9 cellular contexts compared by ENCODE assay signal in genomic region chr15:70974004-70974832, GRCh38.
DNase-seq lines count a peak whose midpoint lies in the region; ATAC-seq, FAIRE-seq and TF ChIP-seq lines count a peak whose summit lies in the region.
"Had no signal": no experiment of that assay in that cellular context is flagged by ENCODE, and none has a peak within 500 bp of the region (broad histone marks: within the 10 kb centered on the region; RNA-seq: fewer than 3 reads in every experiment).

No MANE protein-coding gene starts in this region.

- WGBS in esophagus squamous epithelium, 2 donors, result 29 to 41% methylated on average over 5 of the region's 5 CpGs
- 67 to 78% (median 68%) methylated on average over 5 of the region's 5 CpGs for WGBS in small intestine, 3 donors

- H3K9me3 ChIP-seq in esophagus squamous epithelium, result peaks cover 0 to 3% (median 0%) of the 10 kb centered on the region in 3 donors
- no peaks in the 10 kb centered on the region for H3K9me3 ChIP-seq in small intestine (ENCODE audit: control insufficient read depth, low read depth)

- H3K36me3 ChIP-seq in esophagus squamous epithelium (no peaks in the 10 kb centered on the region), small intestine (ENCODE audit: control insufficient read depth in 2 of 2, insufficient read depth in 2 of 2, low read length in 2 of 2) (no peaks in the 10 kb centered on the region)
- H3K36me3 ChIP-seq: BLaER1 had no signal

- peak in 4 of 6 experiments; percentile 26 to 60 (median 45) for TF ChIP-seq CTCF in esophagus squamous epithelium (IDR thresholded peaks at IDR 0.05)

- H3K4me1 ChIP-seq in esophagus squamous epithelium (peaks cover 0 to 5% (median 0%) of the 10 kb centered on the region in 3 donors), small intestine (ENCODE audit: control insufficient read depth in 2 of 2, insufficient read depth in 1 of 2, low read depth in 1 of 2, low read length in 1 of 2) (no peaks in the 10 kb centered on the region)

- DNase-seq in NCI-H748 (lab: John Stamatoyannopoulos, UW; ENCODE audit: unreplicated experiment), result peak; percentile 11
- no peak for DNase-seq in NCI-H748 treated with DMSO at 0.1 percent for 48 hours (lab: John Stamatoyannopoulos, UW)
- DNase-seq in OCI-M1 (lab: John Stamatoyannopoulos, UW), result peak; percentile 52
- no peak for DNase-seq in esophagus squamous epithelium (lab: John Stamatoyannopoulos, UW)
- peak; percentile 19 for DNase-seq in small intestine
- no peak for DNase-seq in T-helper 9 cell
- no peak for DNase-seq in T1000 (lab: John Stamatoyannopoulos, UW)

- no peak overlapping the region for H3K4me3 ChIP-seq in esophagus squamous epithelium
- no peak overlapping the region for H3K4me3 ChIP-seq in small intestine (ENCODE audit: low read depth in 1 of 2, low read length in 2 of 2)
- H3K4me3 ChIP-seq: BLaER1 had no signal

- no peak overlapping the region for H3K27ac ChIP-seq in esophagus squamous epithelium
- no peak overlapping the region for H3K27ac ChIP-seq in small intestine (ENCODE audit: low read depth in 1 of 2, low read length in 1 of 2)
- H3K27ac ChIP-seq: BLaER1 had no signal

- no peak for TF ChIP-seq POLR2A in esophagus squamous epithelium (IDR thresholded peaks at IDR 0.05)

- FAIRE-seq in small intestine (lab: Jason Lieb, UNC), result no peak

- intact Hi-C loops in esophagus squamous epithelium (cut with DNase I), result no loop called here

- ATAC-seq in GM18861 (IDR thresholded peaks at IDR 0.05; ENCODE audit: unreplicated experiment), result no peak

- H3K27me3 ChIP-seq in esophagus squamous epithelium (no peaks in the 10 kb centered on the region), small intestine (ENCODE audit: control insufficient read depth in 2 of 2, insufficient read depth in 2 of 2, low read length in 2 of 2) (no peaks in the 10 kb centered on the region)
- H3K27me3 ChIP-seq: BLaER1 had no signal

Comparison
In these comparisons a context has a peak if more than half of its experiments do, and no peak if none do; other contexts are left out.
1. DNase-seq: peak in NCI-H748 (single experiment), OCI-M1 (single experiment) and small intestine (single experiment); none in NCI-H748 treated with DMSO at 0.1 percent for 48 hours (single experiment), esophagus squamous epithelium (single experiment), T-helper 9 cell (single experiment) and T1000 (single experiment).